In the genomic region with DNA sequence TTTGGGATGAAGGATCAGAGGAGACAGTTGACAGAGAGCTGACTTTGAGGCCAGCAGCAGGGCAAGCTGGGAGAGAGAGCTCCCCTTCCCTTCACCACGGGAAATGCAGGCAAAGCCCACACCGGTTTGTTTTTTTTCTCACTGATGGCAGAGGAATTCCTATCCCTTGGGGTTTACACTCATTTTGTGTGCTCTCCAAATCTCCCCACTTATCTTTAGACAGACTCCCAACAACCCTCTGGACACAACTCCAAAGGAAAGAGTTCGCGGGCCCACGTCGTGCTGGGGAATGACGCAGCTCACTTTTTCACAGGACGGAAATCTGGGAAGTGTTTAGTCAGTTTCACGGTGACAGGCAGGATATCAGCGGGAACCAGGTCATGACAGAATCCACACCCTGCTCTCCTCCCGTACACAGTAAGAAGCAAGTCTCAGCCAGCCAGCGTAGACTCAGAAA, we compare ENCODE assay signal across 9 cellular contexts.
DNase-seq lines count a peak whose midpoint lies in the region; ATAC-seq, FAIRE-seq and TF ChIP-seq lines count a peak whose summit lies in the region.
"Had no signal": no experiment of that assay in that cellular context is flagged by ENCODE, and none has a peak within 500 bp of the region (broad histone marks: within the 10 kb centered on the region; RNA-seq: fewer than 3 reads in every experiment).

No MANE protein-coding gene starts in this region.

- WGBS in K562 (ENCODE audit: insufficient coverage, low coverage, missing lambda C conversion rate), result under 1% methylated on average over 11 of the region's 12 CpGs

- BruUV-seq in K562 (replicated peaks; lab: Mats Ljungman, UMichigan), result no TSS peak

- POLR2A ChIA-PET in K562 (lab: Yijun Ruan, JAX), result interaction anchor here (1.0 to 3.1 kb wide), 4 partner anchors 9 to 294 kb away, joined by 3 to 14 read pairs (median 4); no protein-coding TSS in a partner anchor

- no peaks in the 10 kb centered on the region for H3F3A ChIP-seq in GM23338 (replicated peaks; ENCODE audit: low read depth)

- H3K4me1 ChIP-seq in GM23338 (ENCODE audit: insufficient read depth), result no peaks in the 10 kb centered on the region; the same call in 1 of the 2 replicates
- peaks cover 23 to 37% of the 10 kb centered on the region in 2 experiments for H3K4me1 ChIP-seq in K562 (replicated peaks in 1 of 2; ENCODE audit: control insufficient read depth in 2 of 2, insufficient read depth in 2 of 2, low read length in 2 of 2)
- H3K4me1 ChIP-seq in skeletal muscle satellite cell (ENCODE audit: control insufficient read depth, insufficient read depth, low read length), result peaks cover 4% of the 10 kb centered on the region

- no peak overlapping the region for H3K4me2 ChIP-seq in GM23338
- H3K4me2 ChIP-seq in K562 (ENCODE audit: insufficient read depth, low read length), result peak overlapping the region; percentile 82
- peak overlapping the region; percentile 85 for H3K4me2 ChIP-seq in skeletal muscle satellite cell (ENCODE audit: low read length)

- TF ChIP-seq RAD21 in K562 (CRISPR knock-in tag; conservative IDR thresholded peaks at IDR 0.05 in 1 of 2, IDR thresholded peaks at IDR 0.05 in 1 of 2), result 0 out of 4 replicates have a peak, but pooled peaks of 1 of the 2 experiments have one; percentile 22

- H3K27me3 Mint-ChIP-seq in GM23338 (ENCODE audit: insufficient read depth, low read depth, poor library complexity), result peaks cover 1% of the 10 kb centered on the region
- H3K27me3 Mint-ChIP-seq in activated naive CD8-positive, alpha-beta T cell treated with anti-CD3 and anti-CD28 coated beads, Interleukin-2, amount 50 U/mL, for 24 hours, result peaks cover 32% of the 10 kb centered on the region

- H3K79me2 ChIP-seq in GM23338 (replicated peaks; ENCODE audit: insufficient read depth) (no peaks in the 10 kb centered on the region), K562 (ENCODE audit: control insufficient read depth, insufficient read depth, low read length) (peaks cover 5% of the 10 kb centered on the region; the same call in 1 of the 3 replicates)

- in situ Hi-C loops in K562 (cut with MboI), result loop anchor here (5.0 to 25.0 kb wide), 2 partner anchors 288 to 1348 kb away; no protein-coding TSS in a partner anchor

- H3K9me3 ChIP-seq in K562 (replicated peaks; ENCODE audit: control insufficient read depth, insufficient read depth, low read depth, low read length) (no peaks in the 10 kb centered on the region), skeletal muscle satellite cell (replicated peaks; ENCODE audit: low read length) (no peaks in the 10 kb centered on the region)
- H3K9me3 ChIP-seq: neutrophil had no signal

- peak overlapping the region; percentile 92 for H2AFZ ChIP-seq in GM23338
- peak overlapping the region; percentile 96 for H2AFZ ChIP-seq in K562 (ENCODE audit: low read depth, low read length)

- peak; percentile 83 for FAIRE-seq in K562 (lab: Jason Lieb, UNC)

- H3K9me1 ChIP-seq in K562 (ENCODE audit: control insufficient read depth, insufficient read depth, low read length), result no peaks in the 10 kb centered on the region

- DNase-seq in GM23338 (ENCODE audit: low spot score), result peak; percentile 65
- DNase-seq in K562 (ENCODE audit: extremely low read depth in 1 of 4, low spot score in 3 of 4), result peak; percentile 32 to 75 (median 47)
- DNase-seq in iris pigment epithelial cell (ENCODE audit: low read depth), result peak; percentile 28
- no peak for DNase-seq in hypothalamus (lab: John Stamatoyannopoulos, UW)
- no peak for DNase-seq in activated naive CD8-positive, alpha-beta T cell treated with anti-CD3 and anti-CD28 coated beads, Interleukin-2, amount 50 U/mL, for 24 hours

- H3K27ac ChIP-seq in GM23338 (ENCODE audit: low read depth) (no peak overlapping the region), K562 (ENCODE audit: extremely low read depth, low read depth, low read length) (peak overlapping the region; percentile 70)
- H3K27ac ChIP-seq: neutrophil had no signal

- H3K36me3 Mint-ChIP-seq in GM23338 (ENCODE audit: low read depth), result no peaks in the 10 kb centered on the region
- no peaks in the 10 kb centered on the region for H3K36me3 Mint-ChIP-seq in activated naive CD8-positive, alpha-beta T cell treated with anti-CD3 and anti-CD28 coated beads, Interleukin-2, amount 50 U/mL, for 24 hours (ENCODE audit: low read depth)

- TF ChIP-seq CTCF in GM23338 (conservative IDR thresholded peaks at IDR 0.05; ENCODE audit: low read depth in 2 of 2), result peak in 1 of 2 experiments; percentile 26; a peak in 3 of 4 replicates
- TF ChIP-seq CTCF in K562 (IDR thresholded peaks at IDR 0.05 in 2 of 3, conservative IDR thresholded peaks at IDR 0.05 in 1 of 3; ENCODE audit: insufficient read depth in 2 of 3, low read depth in 1 of 3, low read length in 3 of 3), result peak; percentile 43 to 72 (median 53); a peak in 4 of 6 replicates

- H3K9ac ChIP-seq in K562 (ENCODE audit: insufficient read depth in 1 of 2, low read depth in 2 of 2, low read length in 2 of 2) (peak overlapping the region; percentile 69 to 85; a peak in 3 of 4 replicates), skeletal muscle satellite cell (ENCODE audit: low read depth, low read length) (peak overlapping the region; percentile 18)

- H3K4me3 Mint-ChIP-seq in GM23338, result no peak overlapping the region
- H3K4me3 Mint-ChIP-seq in activated naive CD8-positive, alpha-beta T cell treated with anti-CD3 and anti-CD28 coated beads, Interleukin-2, amount 50 U/mL, for 24 hours, result no peak overlapping the region

- H3K9me2 ChIP-seq in GM23338 (ENCODE audit: insufficient read depth), result no peaks in the 10 kb centered on the region

- H4K20me1 ChIP-seq in GM23338 (replicated peaks; ENCODE audit: insufficient read depth) (no peaks in the 10 kb centered on the region), K562 (replicated peaks; ENCODE audit: control insufficient read depth, insufficient read depth, low read length) (no peaks in the 10 kb centered on the region)

- TF ChIP-seq POLR2A in K562 (conservative IDR thresholded peaks at IDR 0.05), result no peak

- no peak overlapping the region for H3K27ac Mint-ChIP-seq in GM23338
- H3K27ac Mint-ChIP-seq in activated naive CD8-positive, alpha-beta T cell treated with anti-CD3 and anti-CD28 coated beads, Interleukin-2, amount 50 U/mL, for 24 hours, result no peak overlapping the region

- peaks cover 12% of the 10 kb centered on the region; the same call in 2 of the 3 replicates for H3K4me1 Mint-ChIP-seq in GM23338
- peaks cover 9% of the 10 kb centered on the region for H3K4me1 Mint-ChIP-seq in activated naive CD8-positive, alpha-beta T cell treated with anti-CD3 and anti-CD28 coated beads, Interleukin-2, amount 50 U/mL, for 24 hours

- peak; percentile 26; the same call in 1 of the 2 replicates for TF ChIP-seq EP300 in K562 (IDR thresholded peaks at IDR 0.05; ENCODE audit: low read length)

- H3K36me3 ChIP-seq in GM23338 (ENCODE audit: insufficient read depth) (no peaks in the 10 kb centered on the region), K562 (ENCODE audit: control insufficient read depth, insufficient read depth, low read length) (no peaks in the 10 kb centered on the region), skeletal muscle satellite cell (ENCODE audit: insufficient read depth, low read length) (no peaks in the 10 kb centered on the region)
- H3K36me3 ChIP-seq: neutrophil had no signal

- CTCF ChIA-PET in K562 (lab: Yijun Ruan, JAX; ENCODE audit: low intra/inter-chr PET ratio), result interaction anchor here (1.0 kb wide), 1 partner anchor 285 kb away, joined by 3 read pairs; no protein-coding TSS in a partner anchor

- no peak overlapping the region for H3K4me3 ChIP-seq in GM23338
- peak overlapping the region; percentile 27; the same call in 1 of the 2 replicates for H3K4me3 ChIP-seq in K562
- peak overlapping the region; percentile 62 for H3K4me3 ChIP-seq in skeletal muscle satellite cell (ENCODE audit: low read length)

- intact Hi-C loops in K562 (cut with micrococcal nuclease), result loop anchor here (10.0 kb wide), 2 partner anchors 115 to 215 kb away; no protein-coding TSS in a partner anchor

- H3K9me3 Mint-ChIP-seq in GM23338, result no peaks in the 10 kb centered on the region
- no peaks in the 10 kb centered on the region for H3K9me3 Mint-ChIP-seq in activated naive CD8-positive, alpha-beta T cell treated with anti-CD3 and anti-CD28 coated beads, Interleukin-2, amount 50 U/mL, for 24 hours

- H3K27me3 ChIP-seq in GM23338 (ENCODE audit: insufficient read depth) (peaks cover 7% of the 10 kb centered on the region), K562 (ENCODE audit: control insufficient read depth in 2 of 2, insufficient read depth in 2 of 2, low read length in 2 of 2) (no peaks in the 10 kb centered on the region), skeletal muscle satellite cell (ENCODE audit: control insufficient read depth, insufficient read depth, low read length) (peaks cover 28% of the 10 kb centered on the region)

- ATAC-seq in GM23338 (peak; percentile 84), K562 (peak; percentile 73), GM21423 (IDR thresholded peaks at IDR 0.05; ENCODE audit: unreplicated experiment) (no peak), HG03159 (IDR thresholded peaks at IDR 0.05; ENCODE audit: unreplicated experiment) (no peak)
- ATAC-seq in activated naive CD8-positive, alpha-beta T cell treated with anti-CD3 and anti-CD28 coated beads, Interleukin-2, amount 50 U/mL, for 24 hours, result no peak

TF ChIP-seq in GM23338, 12 proteins besides CTCF, POLR2A, EP300 and RAD21 (continues in another document):
- no peak for TF ChIP-seq STAT1 (IDR thresholded peaks at IDR 0.05; ENCODE audit: unreplicated experiment)

TF ChIP-seq in K562, 482 proteins besides CTCF, POLR2A, EP300 and RAD21 (continues in another document):
- TF ChIP-seq MTA3 (IDR thresholded peaks at IDR 0.05; ENCODE audit: borderline replicate concordance), result 0 out of 2 replicates have a peak, but pooled peaks have one; percentile 37
- TF ChIP-seq SMARCE1 (IDR thresholded peaks at IDR 0.05), result peak; percentile 19; the same call in 1 of the 2 replicates
- no peak for TF ChIP-seq ZNF436 (CRISPR knock-in tag; IDR thresholded peaks at IDR 0.05)
- TF ChIP-seq CHD2 (IDR thresholded peaks at IDR 0.05; ENCODE audit: low read depth, low read length), result no peak
- 0 out of 2 replicates have a peak, but pooled peaks have one; percentile 36 for TF ChIP-seq TRIM28 (IDR thresholded peaks at IDR 0.05)

Comparison
In these comparisons a context has a peak if more than half of its experiments do, and no peak if none do; other contexts are left out.
1. ATAC-seq: peak in GM23338 (single experiment) and K562 (single experiment); none in GM21423 (single experiment), HG03159 (single experiment) and activated naive CD8-positive, alpha-beta T cell treated with anti-CD3 and anti-CD28 coated beads, Interleukin-2, amount 50 U/mL, for 24 hours (single experiment).
2. DNase-seq: peak in GM23338 (single experiment), K562 (4 of 4) and iris pigment epithelial cell (single experiment); none in hypothalamus (0 of 51) and activated naive CD8-positive, alpha-beta T cell treated with anti-CD3 and anti-CD28 coated beads, Interleukin-2, amount 50 U/mL, for 24 hours (single experiment).